ENCODE assay signal across 9 cellular contexts in the genomic region with DNA sequence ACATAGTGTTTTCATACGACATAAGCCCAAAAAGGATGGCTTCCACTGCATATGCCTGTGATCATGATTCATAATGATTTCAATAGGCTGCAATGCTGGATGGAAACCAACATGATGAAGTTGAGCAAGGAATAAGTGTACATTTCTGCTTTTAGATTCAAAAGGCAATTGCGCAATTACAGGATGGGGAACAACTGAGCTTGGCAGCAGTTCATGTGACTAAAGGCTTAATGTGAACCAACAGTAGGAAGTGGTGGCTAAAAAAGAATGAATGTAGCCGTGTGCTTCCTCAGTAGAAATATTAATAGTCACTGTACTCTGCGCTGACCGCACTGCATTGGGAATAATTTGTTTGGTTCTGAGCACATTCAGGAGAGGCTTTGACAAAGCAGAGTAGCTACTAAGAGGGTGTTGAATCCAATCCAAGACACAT. TPM values are rescaled to one million over a fixed set of nuclear protein-coding genes. Genes with fewer than 3 reads are reported as not detected.
DNase-seq lines count a peak whose midpoint lies in the region; ATAC-seq and TF ChIP-seq lines count a peak whose summit lies in the region.
"Had no signal": no experiment of that assay in that cellular context is flagged by ENCODE, and none has a peak within 500 bp of the region (broad histone marks: within the 10 kb centered on the region; RNA-seq: fewer than 3 reads in every experiment).

No MANE protein-coding gene starts in this region.

- peaks cover 0 to 16% (median 8%) of the 10 kb centered on the region in 4 donors for H3K4me1 ChIP-seq in tibial artery

- no peak for ATAC-seq in GM18867 (IDR thresholded peaks at IDR 0.05; ENCODE audit: unreplicated experiment)
- ATAC-seq: Panc1 had no signal

- H3K4me3 ChIP-seq in tibial artery, result no peak overlapping the region

- TF ChIP-seq CTCF in tibial artery (IDR thresholded peaks at IDR 0.05), result no peak

- no peaks in the 10 kb centered on the region for H3K9me3 ChIP-seq in tibial artery

- peak; percentile 99 for DNase-seq in LHCN-M2 (ENCODE audit: low read depth)
- DNase-seq in astrocyte of the hippocampus (ENCODE audit: low read depth, low spot score), result peak; percentile 95
- peak; percentile 75 to 81 for DNase-seq in tibial artery
- DNase-seq in NCI-H1417 (lab: John Stamatoyannopoulos, UW), result no peak
- no peak for DNase-seq in activated CD8-positive, alpha-beta memory T cell treated with anti-CD3 and anti-CD28 coated beads for 24 hours
- no peak for DNase-seq in NK-92 treated with Interleukin-12 subunit alpha and Interleukin-12 subunit beta, amount 100 ng/mL, for 24 hours (lab: John Stamatoyannopoulos, UW)

- H3K36me3 ChIP-seq in tibial artery, result no peaks in the 10 kb centered on the region

- H3K27ac ChIP-seq in layer of hippocampus (ENCODE audit: low read depth, low read length), result peak overlapping the region; percentile 67
- no peak overlapping the region for H3K27ac ChIP-seq in tibial artery

- H3K27me3 ChIP-seq in layer of hippocampus (ENCODE audit: control insufficient read depth, insufficient read depth, low read length), result no peaks in the 10 kb centered on the region
- H3K27me3 ChIP-seq in tibial artery, result peaks cover 0 to 3% of the 10 kb centered on the region in 2 donors

- intact Hi-C loops in tibial artery (cut with DNase I; ENCODE audit: low total_unique reads), result no loop called here

RNA-seq across cellular contexts. Expression of a gene that starts 51.2 kb away (rescaled TPM):
- total RNA-seq in LHCN-M2 (2014; rRNA removed), result 12.1 and 15.1 TPM in 2 replicates
- polyA plus RNA-seq in LHCN-M2 (2012), result 6.6 TPM

Comparison
In these comparisons a context has a peak if more than half of its experiments do, and no peak if none do; other contexts are left out.
1. DNase-seq: peak in LHCN-M2 (single experiment), astrocyte of the hippocampus (single experiment) and tibial artery (2 of 2); none in NCI-H1417 (0 of 3), activated CD8-positive, alpha-beta memory T cell treated with anti-CD3 and anti-CD28 coated beads for 24 hours (single experiment) and NK-92 treated with Interleukin-12 subunit alpha and Interleukin-12 subunit beta, amount 100 ng/mL, for 24 hours (single experiment).